Comparison of ENCODE assay signal across 11 cellular contexts in genomic region chr5:120405291-120405864, GRCh38. TPM values are rescaled to one million over a fixed set of nuclear protein-coding genes. Genes with fewer than 3 reads are reported as not detected.
DNase-seq lines count a peak whose midpoint lies in the region; ATAC-seq, FAIRE-seq and TF ChIP-seq lines count a peak whose summit lies in the region.
"Had no signal": no experiment of that assay in that cellular context is flagged by ENCODE, and none has a peak within 500 bp of the region (broad histone marks: within the 10 kb centered on the region; RNA-seq: fewer than 3 reads in every experiment).

No MANE protein-coding gene starts in this region.

- no peak for TF ChIP-seq CTCF in fibroblast of pulmonary artery (IDR thresholded peaks at IDR 0.05; ENCODE audit: low read length, missing control alignments)

- no peak for DNase-seq in left ventricle myocardium superior
- DNase-seq in cardiac septum (ENCODE audit: low spot score), result no peak
- peak; percentile 53 for DNase-seq in RCC 7860 (ENCODE audit: low spot score)
- peak; percentile 89 for DNase-seq in fibroblast of pulmonary artery (ENCODE audit: low read depth)
- no peak for DNase-seq in aorta
- no peak for DNase-seq in COR-L47 (lab: John Stamatoyannopoulos, UW)
- DNase-seq: activated CD8-positive, alpha-beta memory T cell treated with anti-CD3 and anti-CD28 coated beads for 24 hours; islet precursor cell had no signal

- peaks cover 3 to 6% of the 10 kb centered on the region in 2 donors for H3K4me1 ChIP-seq in aorta (ENCODE audit: control insufficient read depth in 1 of 2, insufficient read depth in 2 of 2, low read length in 2 of 2)

- no peaks in the 10 kb centered on the region for H3K27me3 ChIP-seq in aorta (ENCODE audit: control insufficient read depth in 1 of 2, insufficient read depth in 2 of 2, low read length in 1 of 2)
- H3K27me3 ChIP-seq: right atrium auricular region had no signal

- WGBS in aorta, 2 donors, result 77 to 79% methylated on average over 1 of the region's 1 CpG

- no peak overlapping the region for H3K27ac ChIP-seq in aorta (ENCODE audit: low read depth in 1 of 2, low read length in 2 of 2)

- ATAC-seq in left ventricle myocardium superior (peak; percentile 61), aorta (ENCODE audit: low FRiP score) (peak; percentile 57), HG03135 (IDR thresholded peaks at IDR 0.05; ENCODE audit: unreplicated experiment) (no peak), GM18520 (IDR thresholded peaks at IDR 0.05; ENCODE audit: unreplicated experiment) (no peak)

- FAIRE-seq in RCC 7860 (lab: Jason Lieb, UNC), result peak; percentile 83

- no peaks in the 10 kb centered on the region for H3K9me3 ChIP-seq in aorta (ENCODE audit: control insufficient read depth, low read length)

- H3K36me3 ChIP-seq in aorta (ENCODE audit: control insufficient read depth in 1 of 2, insufficient read depth in 2 of 2, low read length in 1 of 2), result no peaks in the 10 kb centered on the region
- H3K36me3 ChIP-seq: right atrium auricular region had no signal

- intact Hi-C loops in left ventricle myocardium superior (cut with micrococcal nuclease), result no loop called here
- intact Hi-C loops in cardiac septum (cut with DNase I), result no loop called here
- intact Hi-C loops in aorta (cut with DNase I), result loop anchor here in 1 of 2 donors (5.0 kb wide), 1 partner anchor 37 kb away; no protein-coding TSS in a partner anchor

- H3K4me3 ChIP-seq in fibroblast of pulmonary artery (replicated peaks; ENCODE audit: low read depth, low read length) (no peak overlapping the region), aorta (ENCODE audit: low read length in 2 of 2) (no peak overlapping the region)
- H3K4me3 ChIP-seq: right atrium auricular region had no signal

RNA-seq across cellular contexts. Expression of gene PRR16, which starts 58.7 kb away (rescaled TPM):
- total RNA-seq in left ventricle myocardium superior (12.9 TPM), cardiac septum (18.1 TPM), aorta (10 to 100 TPM; 10.5 to 14.2 TPM)
- polyA plus RNA-seq in aorta, result 10 to 100 TPM in 1 of 2 donors, 1 to 10 TPM in 1; 6.5 to 26.8 TPM

Comparison
In these comparisons a context has a peak if more than half of its experiments do, and no peak if none do; other contexts are left out.
1. ATAC-seq: peak in left ventricle myocardium superior (single experiment) and aorta (single experiment); none in HG03135 (single experiment) and GM18520 (single experiment).
2. DNase-seq: peak in RCC 7860 (single experiment) and fibroblast of pulmonary artery (single experiment); none in left ventricle myocardium superior (single experiment), cardiac septum (single experiment), aorta (0 of 2) and COR-L47 (single experiment).